ENCODE assay signal across 19 cellular contexts in genomic region chr16:47849736-47850135, GRCh38.
A peak's percentile ranks its signal among the peaks of the same experiment; 100 is the strongest.
DNase-seq lines count a peak whose midpoint lies in the region; ATAC-seq and TF ChIP-seq lines count a peak whose summit lies in the region.
"Had no signal": no experiment of that assay in that cellular context is flagged by ENCODE, and none has a peak within 500 bp of the region (broad histone marks: within the 10 kb centered on the region; RNA-seq: fewer than 3 reads in every experiment).

No MANE protein-coding gene starts in this region.

- H3K36me3 ChIP-seq in GM23338 (ENCODE audit: insufficient read depth), result no peaks in the 10 kb centered on the region; the same call in 1 of the 2 replicates
- H3K36me3 ChIP-seq in neural progenitor cell, result no peaks in the 10 kb centered on the region
- H3K36me3 ChIP-seq: BLaER1 treated with 17β-estradiol and CSF1 and Interleukin-3, amounts not matched to agents 10 nM and 100 nM; HAP-1 had no signal

- H4K91ac ChIP-seq in H9 (ENCODE audit: insufficient read length, low read depth, low read length), result no peak overlapping the region

- no peak overlapping the region for H3K27ac Mint-ChIP-seq in GM23338
- H3K27ac Mint-ChIP-seq in neural progenitor cell, result no peak overlapping the region
- no peak overlapping the region for H3K27ac Mint-ChIP-seq in H9
- H3K27ac Mint-ChIP-seq: B cell; CD8-positive, alpha-beta T cell; IgD-negative memory B cell had no signal

- no peak overlapping the region for H3T11ph ChIP-seq in H9 (ENCODE audit: low read length)

- H3K79me2 ChIP-seq in GM23338 (replicated peaks; ENCODE audit: insufficient read depth), result no peaks in the 10 kb centered on the region
- H3K79me2 ChIP-seq in neural progenitor cell (ENCODE audit: low read depth), result no peaks in the 10 kb centered on the region
- no peaks in the 10 kb centered on the region for H3K79me2 ChIP-seq in H9 (ENCODE audit: insufficient read depth, low read length)

- H3K27me3 Mint-ChIP-seq in GM23338 (ENCODE audit: insufficient read depth, low read depth, poor library complexity) (no peaks in the 10 kb centered on the region), neural progenitor cell (ENCODE audit: insufficient read depth, low read depth) (peaks cover 10% of the 10 kb centered on the region), H9 (ENCODE audit: low read depth) (peaks cover 19% of the 10 kb centered on the region)
- H3K27me3 Mint-ChIP-seq: B cell, IgD-negative memory B cell had no signal

- H2BK15ac ChIP-seq in H9 (ENCODE audit: low read depth, low read length), result no peak overlapping the region

- H3K4me3 ChIP-seq in GM23338, result no peak overlapping the region
- H3K4me3 ChIP-seq in dorsolateral prefrontal cortex, result no peak overlapping the region
- H3K4me3 ChIP-seq in neural progenitor cell, result no peak overlapping the region
- H3K4me3 ChIP-seq: BLaER1 treated with 17β-estradiol and CSF1 and Interleukin-3, amounts not matched to agents 10 nM and 100 nM; HAP-1 had no signal

- H4K8ac ChIP-seq in H9 (replicated peaks; ENCODE audit: insufficient read length, low read depth, low read length), result no peak overlapping the region

- H3K9ac ChIP-seq in neural progenitor cell (no peak overlapping the region), H9 (ENCODE audit: extremely low read depth, insufficient read length, low read length) (no peak overlapping the region)
- H3K9ac ChIP-seq: BLaER1 treated with 17β-estradiol and CSF1 and Interleukin-3, amounts not matched to agents 10 nM and 100 nM had no signal

- H3K18ac ChIP-seq in H9 (ENCODE audit: insufficient read length, low read depth, low read length), result no peak overlapping the region

- H3K56ac ChIP-seq in H9 (ENCODE audit: insufficient read length, low read depth, low read length), result no peak overlapping the region

- no peaks in the 10 kb centered on the region for H4K20me1 ChIP-seq in GM23338 (replicated peaks; ENCODE audit: insufficient read depth)
- H4K20me1 ChIP-seq in neural progenitor cell (ENCODE audit: low read depth), result no peaks in the 10 kb centered on the region
- no peaks in the 10 kb centered on the region for H4K20me1 ChIP-seq in H9 (ENCODE audit: control insufficient read depth, insufficient read depth, insufficient read length)
- H4K20me1 ChIP-seq: BLaER1 treated with 17β-estradiol and CSF1 and Interleukin-3, amounts not matched to agents 10 nM and 100 nM had no signal

- intact Hi-C loops in dorsolateral prefrontal cortex (cut with DNase I), result loop anchor here in 1 of 2 donors (5.0 kb wide), 1 partner anchor 387 kb away; the partner anchor contains the start of genes ITFG1 and PHKB

- H3K9me3 ChIP-seq in neural progenitor cell (ENCODE audit: low read depth) (no peaks in the 10 kb centered on the region), H9 (ENCODE audit: control insufficient read depth, low read depth, low read length) (peaks cover 5% of the 10 kb centered on the region)
- H3K9me3 ChIP-seq: HAP-1 had no signal

- no peak for DNase-seq in GM23338 (ENCODE audit: low spot score)
- peak; percentile 6 for DNase-seq in SK-MEL-5 (ENCODE audit: low read depth, low spot score)
- no peak for DNase-seq in dorsolateral prefrontal cortex
- DNase-seq in neural progenitor cell (ENCODE audit: low spot score), result no peak
- DNase-seq in H9, result no peak
- DNase-seq in G401 (ENCODE audit: low spot score), result no peak
- no peak for DNase-seq in NCI-H2227 (lab: John Stamatoyannopoulos, UW; ENCODE audit: unreplicated experiment)
- DNase-seq: Calu3; CD8-positive, alpha-beta T cell; DMS53; DND-41; EL; GDM1; KG1 had no signal

- peaks cover 37% of the 10 kb centered on the region for H3K4me1 Mint-ChIP-seq in GM23338
- H3K4me1 Mint-ChIP-seq in neural progenitor cell, result peaks cover 40% of the 10 kb centered on the region
- H3K4me1 Mint-ChIP-seq in H9, result peaks cover 43 to 52% of the 10 kb centered on the region in 2 experiments
- H3K4me1 Mint-ChIP-seq: B cell had no signal

- no peak overlapping the region for H3K27ac ChIP-seq in GM23338 (ENCODE audit: low read depth)
- H3K27ac ChIP-seq in dorsolateral prefrontal cortex, result peak overlapping the region in 33 of 59 donors; percentile 9 to 93 (median 82)
- H3K27ac ChIP-seq in neural progenitor cell, result no peak overlapping the region
- no peak overlapping the region for H3K27ac ChIP-seq in H9 (ENCODE audit: insufficient read length, low read depth, low read length)
- H3K27ac ChIP-seq: BLaER1 treated with 17β-estradiol and CSF1 and Interleukin-3, amounts not matched to agents 10 nM and 100 nM had no signal

- H2AK5ac ChIP-seq in H9 (ENCODE audit: insufficient read length, low read length), result no peak overlapping the region

- H3K9me3 Mint-ChIP-seq in GM23338 (peaks cover 9% of the 10 kb centered on the region; the same call in 2 of the 3 replicates), neural progenitor cell (peaks cover 2% of the 10 kb centered on the region), H9 (peaks cover 0 to 13% of the 10 kb centered on the region in 2 experiments)
- H3K9me3 Mint-ChIP-seq: CD8-positive, alpha-beta T cell had no signal

- no peak overlapping the region for H3K23ac ChIP-seq in H9 (ENCODE audit: insufficient read length, low read depth, low read length)

- no peak overlapping the region for H2BK5ac ChIP-seq in H9 (ENCODE audit: insufficient read length, low read length)

- ATAC-seq in GM23338 (no peak), GM21447 (IDR thresholded peaks at IDR 0.05; ENCODE audit: unreplicated experiment) (no peak)
- ATAC-seq: CD8-positive, alpha-beta T cell had no signal

- H2BK12ac ChIP-seq in H9 (ENCODE audit: insufficient read length, low read depth, low read length), result no peak overlapping the region

- H3F3A ChIP-seq in GM23338 (replicated peaks; ENCODE audit: low read depth), result no peaks in the 10 kb centered on the region
- peaks cover 23% of the 10 kb centered on the region for H3F3A ChIP-seq in neural progenitor cell (ENCODE audit: low read depth)

- no peak overlapping the region for H3K14ac ChIP-seq in H9 (ENCODE audit: insufficient read depth, low read length)

- in situ Hi-C loops in SK-MEL-5 (cut with HindIII; ENCODE audit: low pct_unique_long_range_greater_than_20kb, low sequenced_read_pairs) (no loop called here), G401 (cut with HindIII; ENCODE audit: low sequenced_read_pairs) (no loop called here)

- H4K5ac ChIP-seq in H9 (ENCODE audit: insufficient read length, low read depth, low read length), result no peak overlapping the region

- no peak overlapping the region for H2BK20ac ChIP-seq in H9 (ENCODE audit: low read depth, low read length, poor library complexity, severe bottlenecking)

- no peak overlapping the region for H2BK120ac ChIP-seq in H9 (ENCODE audit: low read depth, low read length, poor library complexity, severe bottlenecking)

- TF ChIP-seq CTCF in GM23338 (conservative IDR thresholded peaks at IDR 0.05; ENCODE audit: low read depth in 2 of 2) (no peak), dorsolateral prefrontal cortex (IDR thresholded peaks at IDR 0.05 in 54 of 56, conservative IDR thresholded peaks at IDR 0.05 in 2 of 56; ENCODE audit: low read depth in 1 of 56, partially characterized antibody in 56 of 56) (no peak), neural progenitor cell (IDR thresholded peaks at IDR 0.05) (no peak), H9 (conservative IDR thresholded peaks at IDR 0.05) (no peak)

- peak overlapping the region; percentile 21; the same call in 1 of the 2 replicates for H2AFZ ChIP-seq in GM23338
- H2AFZ ChIP-seq in neural progenitor cell (replicated peaks), result no peak overlapping the region
- H2AFZ ChIP-seq in H9 (ENCODE audit: low read length), result no peak overlapping the region

- peaks cover 11% of the 10 kb centered on the region for H3K9me2 ChIP-seq in GM23338 (ENCODE audit: insufficient read depth)

- no peak overlapping the region for H3K4me2 ChIP-seq in GM23338
- H3K4me2 ChIP-seq in neural progenitor cell, result peak overlapping the region; percentile 50
- no peak overlapping the region for H3K4me2 ChIP-seq in H9 (ENCODE audit: insufficient read depth, insufficient read length, low read length)
- H3K4me2 ChIP-seq: BLaER1 treated with 17β-estradiol and CSF1 and Interleukin-3, amounts not matched to agents 10 nM and 100 nM had no signal

- peaks cover 3% of the 10 kb centered on the region; the same call in 2 of the 3 replicates for H3K36me3 Mint-ChIP-seq in GM23338 (ENCODE audit: low read depth)
- peaks cover 2% of the 10 kb centered on the region for H3K36me3 Mint-ChIP-seq in neural progenitor cell
- peaks cover 0 to 4% (median 0%) of the 10 kb centered on the region in 3 experiments; a peak in 3 of 7 replicates for H3K36me3 Mint-ChIP-seq in H9 (ENCODE audit: insufficient read depth in 1 of 3, low read depth in 3 of 3)
- H3K36me3 Mint-ChIP-seq: CD8-positive, alpha-beta T cell; IgD-negative memory B cell had no signal

- WGBS in H9 (ENCODE audit: extremely low coverage, insufficient read length, low lambda C conversion rate), result no CpG with 5 or more reads among the region's 5 CpGs

- H3K23me2 ChIP-seq in H9 (ENCODE audit: insufficient read length, low read depth, low read length, poor library complexity, severe bottlenecking), result no peaks in the 10 kb centered on the region

- H3K27me3 ChIP-seq in GM23338 (ENCODE audit: insufficient read depth) (no peaks in the 10 kb centered on the region), dorsolateral prefrontal cortex (no peaks in the 10 kb centered on the region), neural progenitor cell (no peaks in the 10 kb centered on the region), H9 (ENCODE audit: insufficient read depth, low read length) (no peaks in the 10 kb centered on the region; the same call in 1 of the 2 replicates)
- H3K27me3 ChIP-seq: BLaER1 treated with 17β-estradiol and CSF1 and Interleukin-3, amounts not matched to agents 10 nM and 100 nM had no signal

- H3K4me3 Mint-ChIP-seq in GM23338 (no peak overlapping the region), neural progenitor cell (no peak overlapping the region), H9 (no peak overlapping the region)
- H3K4me3 Mint-ChIP-seq: B cell; CD8-positive, alpha-beta T cell; IgD-negative memory B cell had no signal

- H3K4ac ChIP-seq in H9 (ENCODE audit: low read depth, low read length), result no peak overlapping the region

- no peaks in the 10 kb centered on the region for H3K79me1 ChIP-seq in H9 (ENCODE audit: insufficient read depth, low read depth, low read length, poor library complexity, severe bottlenecking)

- H3K4me1 ChIP-seq in GM23338 (ENCODE audit: insufficient read depth) (peaks cover 27% of the 10 kb centered on the region), neural progenitor cell (peaks cover 43% of the 10 kb centered on the region), H9 (ENCODE audit: insufficient read depth, low read length) (peaks cover 9% of the 10 kb centered on the region)

TF ChIP-seq in GM23338, 12 proteins besides CTCF, POLR2A, EP300 and RAD21:
- TF ChIP-seq ZNF331 (CRISPR knock-in tag; IDR thresholded peaks at IDR 0.05; ENCODE audit: low read depth) (no peak), POLR2AphosphoS5 (IDR thresholded peaks at IDR 0.05; ENCODE audit: low read depth) (no peak), ZNF114 (CRISPR knock-in tag; IDR thresholded peaks at IDR 0.05) (no peak)

Comparison
In these comparisons a context has a peak if more than half of its experiments do, and no peak if none do; other contexts are left out.
1. H3K27ac ChIP-seq: peak in dorsolateral prefrontal cortex (33 of 59); none in GM23338 (single experiment), neural progenitor cell (single experiment) and H9 (single experiment).